8 cellular contexts compared by ENCODE assay signal in the genomic region with DNA sequence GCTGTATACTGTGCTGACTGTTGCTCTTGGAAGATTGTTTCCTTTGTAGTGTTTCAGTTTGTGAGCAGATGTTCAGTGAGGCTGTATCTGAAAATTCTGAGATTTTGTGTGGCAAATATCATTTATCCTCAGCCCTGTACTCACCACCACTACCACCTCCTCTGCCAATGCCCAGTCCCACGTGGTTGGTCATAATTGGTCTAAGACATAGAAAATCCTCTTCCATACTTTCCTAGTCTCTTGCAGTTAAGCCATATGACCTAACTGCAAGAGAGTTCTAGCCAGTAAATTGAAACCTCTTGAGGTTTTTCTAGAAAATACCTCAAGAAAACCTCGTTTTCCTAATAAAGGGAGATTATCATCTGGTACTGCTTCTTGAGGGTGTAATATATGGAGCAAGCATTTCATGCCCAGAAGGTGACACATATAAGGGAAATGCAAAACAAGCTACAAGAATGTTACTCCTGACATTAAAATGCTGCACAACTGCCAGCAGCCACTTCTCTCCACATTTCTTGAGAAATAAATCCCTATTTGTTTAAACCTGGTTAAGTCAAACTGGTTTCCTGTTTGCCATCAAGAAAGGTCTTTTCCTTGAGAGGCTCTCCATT. TPM values are rescaled to one million over a fixed set of nuclear protein-coding genes. Genes with fewer than 3 reads are reported as not detected.
DNase-seq lines count a peak whose midpoint lies in the region; ATAC-seq lines count a peak whose summit lies in the region.

No MANE protein-coding gene starts in this region.

- CTCF ChIA-PET in activated CD4-positive, alpha-beta T cell treated with anti-CD3 and anti-CD28 coated beads, Interleukin-2, amount 10 ng/mL, durations not matched to agents 7 days and 5 days (lab: Charles Lee) = no interaction called here

- DNase-seq in activated CD4-positive, alpha-beta T cell treated with anti-CD3 and anti-CD28 coated beads, Interleukin-2, amount 10 ng/mL, durations not matched to agents 7 days and 5 days = no peak
- DNase-seq in activated CD4-positive, alpha-beta T cell treated with anti-CD3 and anti-CD28 coated beads for 48 hours = no peak
- DNase-seq in SK-N-MC (ENCODE audit: low read depth, low spot score) = no peak
- no peak for DNase-seq in D341Med (ENCODE audit: low spot score)
- DNase-seq in left cardiac atrium = no peak

- ATAC-seq in esophagus mucosa (peak; percentile 13), HG02852 (IDR thresholded peaks at IDR 0.05; ENCODE audit: unreplicated experiment) (no peak), left cardiac atrium (no peak)
- ATAC-seq in stimulated activated memory B cell treated with anti-CD40 and anti-IgM and Interleukin-4, amounts not matched to agents 10 μg/mL and 1 μg/mL and 100 μg/mL, for 72 hours = no peak

- intact Hi-C loops in left cardiac atrium (cut with DNase I) = no loop called here

- H3K27ac ChIP-seq in SK-N-MC = peak overlapping the region; percentile 71

- POLR2A ChIA-PET in activated CD4-positive, alpha-beta T cell treated with anti-CD3 and anti-CD28 coated beads, Interleukin-2, amount 10 ng/mL, durations not matched to agents 7 days and 5 days (lab: Charles Lee) = no interaction called here

- no peak overlapping the region for H3K4me3 ChIP-seq in SK-N-MC

- H3K36me3 Mint-ChIP-seq in activated CD4-positive, alpha-beta T cell treated with anti-CD3 and anti-CD28 coated beads, Interleukin-2, amount 10 ng/mL, durations not matched to agents 7 days and 5 days (ENCODE audit: low read depth) = peaks cover 74% of the 10 kb centered on the region
- H3K36me3 Mint-ChIP-seq in stimulated activated memory B cell treated with anti-CD40 and anti-IgM and Interleukin-4, amounts not matched to agents 10 μg/mL and 1 μg/mL and 100 μg/mL, for 72 hours = peaks cover 36% of the 10 kb centered on the region

- peak overlapping the region; percentile 85 for H3K27ac Mint-ChIP-seq in activated CD4-positive, alpha-beta T cell treated with anti-CD3 and anti-CD28 coated beads, Interleukin-2, amount 10 ng/mL, durations not matched to agents 7 days and 5 days
- H3K27ac Mint-ChIP-seq in stimulated activated memory B cell treated with anti-CD40 and anti-IgM and Interleukin-4, amounts not matched to agents 10 μg/mL and 1 μg/mL and 100 μg/mL, for 72 hours = peak overlapping the region; percentile 69

- H3K9me3 Mint-ChIP-seq in activated CD4-positive, alpha-beta T cell treated with anti-CD3 and anti-CD28 coated beads, Interleukin-2, amount 10 ng/mL, durations not matched to agents 7 days and 5 days = peaks cover 2% of the 10 kb centered on the region
- no peaks in the 10 kb centered on the region for H3K9me3 Mint-ChIP-seq in stimulated activated memory B cell treated with anti-CD40 and anti-IgM and Interleukin-4, amounts not matched to agents 10 μg/mL and 1 μg/mL and 100 μg/mL, for 72 hours

- peak overlapping the region; percentile 43 for H3K4me3 Mint-ChIP-seq in activated CD4-positive, alpha-beta T cell treated with anti-CD3 and anti-CD28 coated beads, Interleukin-2, amount 10 ng/mL, durations not matched to agents 7 days and 5 days
- no peak overlapping the region for H3K4me3 Mint-ChIP-seq in stimulated activated memory B cell treated with anti-CD40 and anti-IgM and Interleukin-4, amounts not matched to agents 10 μg/mL and 1 μg/mL and 100 μg/mL, for 72 hours

- H3K4me1 Mint-ChIP-seq in activated CD4-positive, alpha-beta T cell treated with anti-CD3 and anti-CD28 coated beads, Interleukin-2, amount 10 ng/mL, durations not matched to agents 7 days and 5 days = peaks cover 80% of the 10 kb centered on the region
- peaks cover 33% of the 10 kb centered on the region for H3K4me1 Mint-ChIP-seq in stimulated activated memory B cell treated with anti-CD40 and anti-IgM and Interleukin-4, amounts not matched to agents 10 μg/mL and 1 μg/mL and 100 μg/mL, for 72 hours

- H3K9me3 ChIP-seq in SK-N-MC (ENCODE audit: low read depth, low read length) = no peaks in the 10 kb centered on the region

- no peak overlapping the region for H3K9ac ChIP-seq in SK-N-MC (ENCODE audit: insufficient read length)

- peaks cover 51% of the 10 kb centered on the region for H3K36me3 ChIP-seq in SK-N-MC (ENCODE audit: insufficient read depth, low read length)

- no peaks in the 10 kb centered on the region for H3K27me3 Mint-ChIP-seq in activated CD4-positive, alpha-beta T cell treated with anti-CD3 and anti-CD28 coated beads, Interleukin-2, amount 10 ng/mL, durations not matched to agents 7 days and 5 days
- H3K27me3 Mint-ChIP-seq in stimulated activated memory B cell treated with anti-CD40 and anti-IgM and Interleukin-4, amounts not matched to agents 10 μg/mL and 1 μg/mL and 100 μg/mL, for 72 hours = no peaks in the 10 kb centered on the region

RNA-seq across cellular contexts. Expression of gene ABCE1, which starts 32.8 kb away (rescaled TPM):
- total RNA-seq in activated CD4-positive, alpha-beta T cell treated with anti-CD3 and anti-CD28 coated beads, Interleukin-2, amount 10 ng/mL, durations not matched to agents 7 days and 5 days = 10 to 100 TPM; 62.1 to 72.3 TPM
- total RNA-seq in esophagus mucosa (49.3 TPM), left cardiac atrium (10 to 100 TPM; 31.5 to 55.0 TPM)

RNA-seq across cellular contexts. Expression of gene ANAPC10, which starts 32.9 kb away (rescaled TPM):
- 10 to 100 TPM; 23.5 to 25.4 TPM for total RNA-seq in activated CD4-positive, alpha-beta T cell treated with anti-CD3 and anti-CD28 coated beads, Interleukin-2, amount 10 ng/mL, durations not matched to agents 7 days and 5 days
- total RNA-seq in esophagus mucosa = 13.5 TPM
- total RNA-seq in left cardiac atrium = 10 to 100 TPM; 13.7 to 17.4 TPM

RNA-seq across cellular contexts. Expression of gene OTUD4, which starts 49.5 kb away (rescaled TPM):
- total RNA-seq in activated CD4-positive, alpha-beta T cell treated with anti-CD3 and anti-CD28 coated beads, Interleukin-2, amount 10 ng/mL, durations not matched to agents 7 days and 5 days = 10 to 100 TPM; 47.3 to 56.9 TPM
- total RNA-seq in esophagus mucosa = 25.1 TPM
- 10 to 100 TPM; 26.5 to 27.1 TPM for total RNA-seq in left cardiac atrium
